Comparison of ENCODE assay signal across 8 cellular contexts in genomic region chr12:89225808-89226368, GRCh38.
DNase-seq lines count a peak whose midpoint lies in the region; ATAC-seq and TF ChIP-seq lines count a peak whose summit lies in the region.

No MANE protein-coding gene starts in this region.

- H3K36me3 Mint-ChIP-seq in mesothelial cell of epicardium: peaks cover 2% of the 10 kb centered on the region

- H3K27me3 Mint-ChIP-seq in mesothelial cell of epicardium (ENCODE audit: low read depth): no peaks in the 10 kb centered on the region

- DNase-seq in NCI-H2029 (lab: John Stamatoyannopoulos, UW) (peak; percentile 94), brain pericyte (ENCODE audit: low read depth, low spot score) (peak; percentile 52), mesothelial cell of epicardium (ENCODE audit: low spot score in 2 of 2, unreplicated experiment in 2 of 2) (no peak), NCI-H446 (lab: John Stamatoyannopoulos, UW) (no peak)

- peaks cover 32% of the 10 kb centered on the region for H3K4me1 Mint-ChIP-seq in mesothelial cell of epicardium

- peak overlapping the region; percentile 49 for H3K27ac ChIP-seq in C4-2B

- peak; percentile 29 for ATAC-seq in GM21526 (IDR thresholded peaks at IDR 0.05; ENCODE audit: low FRiP score, unreplicated experiment)
- ATAC-seq in HG02840 (IDR thresholded peaks at IDR 0.05; ENCODE audit: low FRiP score, unreplicated experiment): no peak
- ATAC-seq in GM21423 (IDR thresholded peaks at IDR 0.05; ENCODE audit: unreplicated experiment): no peak

- no peak overlapping the region for H3K4me3 Mint-ChIP-seq in mesothelial cell of epicardium

- TF ChIP-seq CTCF in C4-2B (conservative IDR thresholded peaks at IDR 0.05): no peak
- no peak for TF ChIP-seq CTCF in mesothelial cell of epicardium (IDR thresholded peaks at IDR 0.05; ENCODE audit: unreplicated experiment)

- H3K27ac Mint-ChIP-seq in mesothelial cell of epicardium: peak overlapping the region; percentile 69

- H3K9me3 Mint-ChIP-seq in mesothelial cell of epicardium: peaks cover 10% of the 10 kb centered on the region

Comparison
In these comparisons a context has a peak if more than half of its experiments do, and no peak if none do; other contexts are left out.
1. DNase-seq: peak in NCI-H2029 (single experiment) and brain pericyte (single experiment); none in mesothelial cell of epicardium (0 of 2) and NCI-H446 (0 of 2).